In the genomic region with DNA sequence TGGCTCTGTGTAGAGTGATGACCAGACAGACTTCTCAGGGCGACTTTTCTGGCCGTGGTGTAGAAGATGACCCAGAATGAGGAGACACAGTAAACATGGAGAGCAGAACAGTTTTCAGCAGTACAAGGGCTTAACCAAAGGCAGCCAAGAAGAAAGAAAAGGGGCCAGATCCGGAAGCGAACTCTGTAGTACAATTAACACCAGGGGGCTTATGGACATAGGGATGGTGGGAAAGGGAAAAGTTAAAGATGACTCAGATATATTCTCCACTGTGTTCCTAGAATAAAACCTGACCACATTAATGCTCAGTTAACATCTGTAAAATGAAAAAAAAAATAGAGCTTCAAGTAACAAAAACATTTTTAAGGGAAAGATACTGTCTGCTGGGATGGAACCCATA, we compare ENCODE assay signal across 34 cellular contexts.
"Had no signal": no experiment of that assay in that cellular context is flagged by ENCODE, and none has a peak within 500 bp of the region (broad histone marks: within the 10 kb centered on the region; RNA-seq: fewer than 3 reads in every experiment).

No MANE protein-coding gene starts in this region.

- H3K36me3 Mint-ChIP-seq: activated CD4-positive, alpha-beta memory T cell treated with anti-CD3 and anti-CD28 coated beads for 36 hours had no signal

- H3K9me3 ChIP-seq: adrenal gland, body of pancreas had no signal

- H3K27ac Mint-ChIP-seq: activated B cell treated with CpG ODN at 0.5 μM for 24 hours; activated CD4-positive, alpha-beta memory T cell treated with anti-CD3 and anti-CD28 coated beads for 36 hours; activated CD4-positive, alpha-beta T cell treated with anti-CD3 and anti-CD28 coated beads, Interleukin-2, amount 10 ng/mL, durations not matched to agents 24 days and 14 days; activated CD8-positive, alpha-beta T cell treated with anti-CD3 and anti-CD28 coated beads for 36 hours; activated naive CD4-positive, alpha-beta T cell treated with anti-CD3 and anti-CD28 coated beads for 36 hours; activated naive CD4-positive, alpha-beta T cell treated with anti-CD3 and anti-CD28 coated beads, Interleukin-2, amount 50 U/mL, for 72 hours; activated naive CD8-positive, alpha-beta T cell treated with anti-CD3 and anti-CD28 coated beads for 36 hours; activated T-cell treated with anti-CD3 and anti-CD28 coated beads, Interleukin-2, amount 50 U/mL, for 72 hours; activated T-helper 1 cell treated with anti-CD3 and anti-CD28 coated beads, Interleukin-12 subunit alpha, Interleukin-12 subunit beta, Interleukin-2, Interleukin-4 antibody, amounts not matched to agents 30 ng/mL and 10 ng/mL and 1 ng/mL, durations not matched to agents 14 hours and 24 hours and 36 hours; activated T-helper 17 cell treated with anti-CD3 and anti-CD28 coated beads, Interleukin-2, amount 50 U/mL, for 72 hours; T-helper 1 cell treated with Interleukin-12 subunit alpha and Interleukin-12 subunit beta and Interleukin-4 antibody, amounts not matched to agents 30 μg/mL and 1 μg/mL, for 36 hours; T-helper 2 cell treated with Interferon-gamma antibody and Interleukin-4, amounts not matched to agents 5 μg/mL and 100 μg/mL, for 36 hours had no signal

- DNase-seq: activated B cell treated with CpG ODN at 0.5 μM for 24 hours; activated CD4-positive, alpha-beta memory T cell treated with anti-CD3 and anti-CD28 coated beads for 36 hours; activated CD4-positive, alpha-beta T cell treated with anti-CD3 and anti-CD28 coated beads, Interleukin-2, amount 10 ng/mL, durations not matched to agents 24 days and 14 days; activated CD4-positive, alpha-beta T cell treated with anti-CD3 and anti-CD28 coated beads, Interleukin-2, amount 50 U/mL, for 1 hour; activated CD4-positive, alpha-beta T cell treated with anti-CD3 and anti-CD28 coated beads, Interleukin-2, amount 50 U/mL, for 4 hours; activated CD4-positive, CD25-positive, alpha-beta regulatory T cell treated with anti-CD3 and anti-CD28 coated beads, Interleukin-2, amount 50 U/mL, for 72 hours; activated CD8-positive, alpha-beta memory T cell treated with anti-CD3 and anti-CD28 coated beads, Interleukin-2, amount 50 U/mL, for 4 hours; activated CD8-positive, alpha-beta T cell treated with anti-CD3 and anti-CD28 coated beads for 36 hours; activated effector memory CD4-positive, alpha-beta T cell treated with anti-CD3 and anti-CD28 coated beads, Interleukin-2, amount 50 U/mL, for 16 hours; activated gamma-delta T cell treated with Interleukin-2 at 50 U/mL for 16 hours; activated naive CD4-positive, alpha-beta T cell; activated naive CD4-positive, alpha-beta T cell treated with anti-CD3 and anti-CD28 coated beads for 36 hours; activated naive CD4-positive, alpha-beta T cell treated with anti-CD3 and anti-CD28 coated beads, Interleukin-2, amount 50 U/mL, for 16 hours; activated naive CD8-positive, alpha-beta T cell treated with anti-CD3 and anti-CD28 coated beads for 36 hours; activated T-cell treated with anti-CD3 and anti-CD28 coated beads for 4 hours; activated T-cell treated with anti-CD3 and anti-CD28 coated beads, Interleukin-2, amount 50 U/mL, for 1 hour; activated T-cell treated with anti-CD3 and anti-CD28 coated beads, Interleukin-2, amount 50 U/mL, for 4 hours; activated T-cell treated with anti-CD3 and anti-CD28 coated beads, Interleukin-2, amount 50 U/mL, for 72 hours; adrenal gland; amniotic stem cell; aorta; body of pancreas; brain microvascular endothelial cell; central memory CD4-positive, alpha-beta T cell; T-helper 1 cell; T-helper 2 cell; T-helper 9 cell had no signal

- H3K27me3 Mint-ChIP-seq: activated CD4-positive, alpha-beta T cell treated with anti-CD3 and anti-CD28 coated beads, Interleukin-2, amount 10 ng/mL, durations not matched to agents 24 days and 14 days; activated CD8-positive, alpha-beta T cell treated with anti-CD3 and anti-CD28 coated beads for 36 hours; activated naive CD8-positive, alpha-beta T cell treated with anti-CD3 and anti-CD28 coated beads for 36 hours had no signal

- H3K4me1 ChIP-seq: adrenal gland, body of pancreas, breast epithelium had no signal

- H3K27me3 ChIP-seq: adrenal gland, body of pancreas, brain microvascular endothelial cell, breast epithelium had no signal

- ATAC-seq: activated CD8-positive, alpha-beta T cell treated with anti-CD3 and anti-CD28 coated beads for 36 hours; activated naive CD4-positive, alpha-beta T cell treated with anti-CD3 and anti-CD28 coated beads, Interleukin-2, amount 50 U/mL, for 72 hours; activated T-cell treated with anti-CD3 and anti-CD28 coated beads, Interleukin-2, amount 50 U/mL, for 4 hours; activated T-cell treated with anti-CD3 and anti-CD28 coated beads, Interleukin-2, amount 50 U/mL, for 72 hours; activated T-helper 17 cell treated with anti-CD3 and anti-CD28 coated beads, Interleukin-2, amount 50 U/mL, for 72 hours; body of pancreas had no signal

- H3K27ac ChIP-seq: adrenal gland, body of pancreas, brain microvascular endothelial cell, breast epithelium, VCaP had no signal

- H3K9me3 Mint-ChIP-seq: activated CD4-positive, alpha-beta T cell treated with anti-CD3 and anti-CD28 coated beads, Interleukin-2, amount 10 ng/mL, durations not matched to agents 24 days and 14 days; activated CD8-positive, alpha-beta T cell treated with anti-CD3 and anti-CD28 coated beads for 36 hours; activated naive CD4-positive, alpha-beta T cell treated with anti-CD3 and anti-CD28 coated beads, Interleukin-2, amount 50 U/mL, for 72 hours; activated T-cell treated with anti-CD3 and anti-CD28 coated beads, Interleukin-2, amount 50 U/mL, for 4 hours; activated T-helper 17 cell treated with anti-CD3 and anti-CD28 coated beads, Interleukin-2, amount 50 U/mL, for 72 hours had no signal

- H3K4me3 Mint-ChIP-seq: activated B cell treated with CpG ODN at 0.5 μM for 24 hours; activated CD4-positive, alpha-beta memory T cell treated with anti-CD3 and anti-CD28 coated beads for 36 hours; activated CD4-positive, alpha-beta T cell treated with anti-CD3 and anti-CD28 coated beads, Interleukin-2, amount 10 ng/mL, durations not matched to agents 24 days and 14 days; activated CD8-positive, alpha-beta T cell treated with anti-CD3 and anti-CD28 coated beads for 36 hours; activated naive CD4-positive, alpha-beta T cell treated with anti-CD3 and anti-CD28 coated beads for 36 hours; activated naive CD8-positive, alpha-beta T cell treated with anti-CD3 and anti-CD28 coated beads for 36 hours; activated T-cell treated with anti-CD3 and anti-CD28 coated beads, Interleukin-2, amount 50 U/mL, for 4 hours; activated T-cell treated with anti-CD3 and anti-CD28 coated beads, Interleukin-2, amount 50 U/mL, for 72 hours; activated T-helper 1 cell treated with anti-CD3 and anti-CD28 coated beads, Interleukin-12 subunit alpha, Interleukin-12 subunit beta, Interleukin-2, Interleukin-4 antibody, amounts not matched to agents 30 ng/mL and 10 ng/mL and 1 ng/mL, durations not matched to agents 14 hours and 24 hours and 36 hours; activated T-helper 17 cell treated with anti-CD3 and anti-CD28 coated beads, Interleukin-2, amount 50 U/mL, for 72 hours; T-helper 1 cell treated with Interleukin-12 subunit alpha and Interleukin-12 subunit beta and Interleukin-4 antibody, amounts not matched to agents 30 μg/mL and 1 μg/mL, for 36 hours; T-helper 2 cell treated with Interferon-gamma antibody and Interleukin-4, amounts not matched to agents 5 μg/mL and 100 μg/mL, for 36 hours had no signal

- H3K4me1 Mint-ChIP-seq: activated T-helper 17 cell treated with anti-CD3 and anti-CD28 coated beads, Interleukin-2, amount 50 U/mL, for 72 hours had no signal
